Comparison of ENCODE assay signal across 21 cellular contexts in genomic region chr1:62012821-62013220, GRCh38.
A peak's percentile ranks its signal among the peaks of the same experiment; 100 is the strongest.
DNase-seq lines count a peak whose midpoint lies in the region; ATAC-seq and TF ChIP-seq lines count a peak whose summit lies in the region.
"Had no signal": no experiment of that assay in that cellular context is flagged by ENCODE, and none has a peak within 500 bp of the region (broad histone marks: within the 10 kb centered on the region; RNA-seq: fewer than 3 reads in every experiment).

No MANE protein-coding gene starts in this region.

- 23 to 25% methylated on average over 6 of the region's 6 CpGs for WGBS in tibial nerve, 2 donors

- H3K4me3 ChIP-seq in parathyroid adenoma (ENCODE audit: low read depth, low read length) = no peak overlapping the region
- no peak overlapping the region for H3K4me3 ChIP-seq in tibial nerve
- H3K4me3 ChIP-seq: adrenal gland, breast epithelium, coronary artery, esophagus squamous epithelium, HAP-1, K562 had no signal

- H3K27me3 ChIP-seq in parathyroid adenoma (ENCODE audit: control insufficient read depth, insufficient read depth, low read length) (no peaks in the 10 kb centered on the region), tibial nerve (no peaks in the 10 kb centered on the region)
- H3K27me3 ChIP-seq: adrenal gland, breast epithelium, esophagus squamous epithelium had no signal

- TF ChIP-seq POLR2A in tibial nerve (IDR thresholded peaks at IDR 0.05) = no peak

- ATAC-seq in HG03469 (IDR thresholded peaks at IDR 0.05; ENCODE audit: unreplicated experiment) (no peak), GM19328 (IDR thresholded peaks at IDR 0.05; ENCODE audit: unreplicated experiment) (no peak)
- ATAC-seq: K562 had no signal

- peak in 1 of 2 donors; percentile 24 for TF ChIP-seq EP300 in tibial nerve (IDR thresholded peaks at IDR 0.05)

- peaks cover 4% of the 10 kb centered on the region for H3K79me2 ChIP-seq in parathyroid adenoma

- in situ Hi-C loops in KBM-7 (cut with MboI; ENCODE audit: low pct_unique_long_range_greater_than_20kb, low sequenced_read_pairs) = no loop called here

- H3K36me3 ChIP-seq in parathyroid adenoma (ENCODE audit: control insufficient read depth, insufficient read depth, low read length) (no peaks in the 10 kb centered on the region), tibial nerve (no peaks in the 10 kb centered on the region)
- H3K36me3 ChIP-seq: adrenal gland, breast epithelium, HAP-1 had no signal

- H3K27ac ChIP-seq in parathyroid adenoma = peak overlapping the region; percentile 88
- H3K27ac ChIP-seq in tibial nerve = no peak overlapping the region
- H3K27ac ChIP-seq: adrenal gland, breast epithelium, coronary artery, esophagus squamous epithelium, RWPE1 had no signal

- H3K4me1 ChIP-seq in parathyroid adenoma = peaks cover 6% of the 10 kb centered on the region
- peaks cover 0 to 14% (median 4%) of the 10 kb centered on the region in 4 donors for H3K4me1 ChIP-seq in tibial nerve
- H3K4me1 ChIP-seq: adrenal gland, breast epithelium, esophagus squamous epithelium, HAP-1 had no signal

- peak overlapping the region; percentile 58 for H2AFZ ChIP-seq in parathyroid adenoma

- peak; percentile 1 for DNase-seq in NCI-H69 (lab: John Stamatoyannopoulos, UW)
- peak; percentile 42 for DNase-seq in globus pallidus (ENCODE audit: low spot score)
- peak; percentile 36 to 49 for DNase-seq in tibial nerve (ENCODE audit: low spot score in 2 of 2)
- DNase-seq in KBM-7 = no peak
- DNase-seq: activated B cell treated with CpG ODN at 0.5 μM for 24 hours; activated CD4-positive, alpha-beta memory T cell treated with anti-CD3 and anti-CD28 coated beads for 36 hours; adrenal gland; CD4-positive, alpha-beta memory T cell; DMS153; esophagus squamous epithelium; NCI-H1436; NCI-H2171 treated with DMSO at 0.1 percent for 48 hours; T1000 had no signal

- no peak overlapping the region for H3K4me2 ChIP-seq in parathyroid adenoma (ENCODE audit: low read length)

- H3K9me3 ChIP-seq in parathyroid adenoma (ENCODE audit: control insufficient read depth, low read length) = no peaks in the 10 kb centered on the region
- H3K9me3 ChIP-seq in tibial nerve = no peaks in the 10 kb centered on the region
- H3K9me3 ChIP-seq: adrenal gland, breast epithelium, esophagus squamous epithelium, HAP-1 had no signal

- no peak for TF ChIP-seq CTCF in parathyroid adenoma (IDR thresholded peaks at IDR 0.05)
- TF ChIP-seq CTCF in tibial nerve (IDR thresholded peaks at IDR 0.05) = no peak

- H3K9ac ChIP-seq in parathyroid adenoma = no peak overlapping the region
